33 cellular contexts compared by ENCODE assay signal in the genomic region with DNA sequence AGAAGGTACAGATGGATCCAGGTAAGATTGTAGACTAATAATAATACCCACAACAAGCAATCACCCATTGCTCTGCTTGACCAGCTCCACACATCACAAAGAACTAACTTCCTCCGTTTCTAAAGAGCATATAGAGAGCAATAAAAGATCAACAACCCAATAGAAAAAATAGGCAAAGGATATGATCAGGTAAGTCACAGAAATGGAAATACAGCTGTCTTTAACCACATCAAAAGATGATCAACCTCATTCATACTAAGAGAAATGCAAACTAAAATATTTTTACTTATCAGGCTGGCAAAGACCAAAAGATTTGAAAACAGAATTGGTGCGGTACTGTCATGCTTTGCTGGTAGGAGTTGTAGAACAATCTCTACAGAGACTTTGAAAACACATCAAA. TPM values are rescaled to one million over a fixed set of nuclear protein-coding genes. Genes with fewer than 3 reads are reported as not detected.
DNase-seq lines count a peak whose midpoint lies in the region; ATAC-seq, FAIRE-seq and TF ChIP-seq lines count a peak whose summit lies in the region.
"Had no signal": no experiment of that assay in that cellular context is flagged by ENCODE, and none has a peak within 500 bp of the region (broad histone marks: within the 10 kb centered on the region; RNA-seq: fewer than 3 reads in every experiment).

No MANE protein-coding gene starts in this region.

- H3K27ac Mint-ChIP-seq in activated T-cell treated with anti-CD3 and anti-CD28 coated beads, Interleukin-2, amount 50 U/mL, for 72 hours, result peak overlapping the region; percentile 78
- H3K27ac Mint-ChIP-seq in CD8-positive, alpha-beta memory T cell, result peak overlapping the region in 1 of 8 donors; percentile 1
- H3K27ac Mint-ChIP-seq in naive thymus-derived CD4-positive, alpha-beta T cell, result peak overlapping the region in 7 of 9 donors; percentile 2 to 83 (median 33)
- H3K27ac Mint-ChIP-seq: activated CD8-positive, alpha-beta memory T cell treated with anti-CD3 and anti-CD28 coated beads, Interleukin-2, amount 10 ng/mL, durations not matched to agents 7 days and 5 days; activated T-helper 2 cell treated with anti-CD3 and anti-CD28 coated beads, Interferon-gamma antibody, Interleukin-2, Interleukin-4, amounts not matched to agents 10 μg/mL and 5 μg/mL and 100 μg/mL, durations not matched to agents 14 hours and 24 hours and 36 hours; dendritic cell treated with granulocyte-macrophage colony-stimulating factor and Interleukin-4, amounts not matched to agents 40 ng/mL and 50 ng/mL, for 4 days; immature natural killer cell; nephron; stimulated activated effector memory CD8-positive, alpha-beta T cell treated with anti-CD3 and anti-CD28 coated beads, Interleukin-12 subunit alpha, Interleukin-12 subunit beta, amount 100 ng/mL, for 72 hours had no signal

- no peak for DNase-seq in activated T-cell treated with anti-CD3 and anti-CD28 coated beads, Interleukin-2, amount 50 U/mL, for 72 hours
- no peak for DNase-seq in activated T-cell treated with anti-CD3 and anti-CD28 coated beads, Interleukin-2, amount 50 U/mL, for 1 hour
- DNase-seq in CD8-positive, alpha-beta memory T cell, result peak in 1 of 5 donors; percentile 31
- no peak for DNase-seq in SK-N-MC (ENCODE audit: low read depth, low spot score)
- DNase-seq in naive thymus-derived CD4-positive, alpha-beta T cell, result peak in 7 of 9 donors; percentile 14 to 57 (median 48)
- no peak for DNase-seq in NCI-H1436 treated with DMSO at 0.1 percent for 48 hours (lab: John Stamatoyannopoulos, UW)
- no peak for DNase-seq in pancreas
- DNase-seq: ACHN; activated CD4-positive, alpha-beta T cell treated with anti-CD3 and anti-CD28 coated beads for 48 hours; activated CD8-positive, alpha-beta memory T cell treated with anti-CD3 and anti-CD28 coated beads, Interleukin-2, amount 10 ng/mL, durations not matched to agents 7 days and 5 days; BE2C; DMS79; erythroblast; GF-D8; hypothalamus; immature natural killer cell; KG1; left cardiac atrium; MG63; mucosa of descending colon; NCI-H1105 treated with DMSO at 0.1 percent for 48 hours; NCI-H1930; NCI-H2171 treated with DMSO at 0.1 percent for 48 hours; NCI-H510A treated with DMSO at 0.1 percent for 48 hours; substantia nigra; trophoblast cell had no signal

- H3K9me3 Mint-ChIP-seq in activated T-cell treated with anti-CD3 and anti-CD28 coated beads, Interleukin-2, amount 50 U/mL, for 72 hours, result no peaks in the 10 kb centered on the region
- H3K9me3 Mint-ChIP-seq in CD8-positive, alpha-beta memory T cell, result no peaks in the 10 kb centered on the region
- no peaks in the 10 kb centered on the region for H3K9me3 Mint-ChIP-seq in naive thymus-derived CD4-positive, alpha-beta T cell
- H3K9me3 Mint-ChIP-seq: central memory CD8-positive, alpha-beta T cell; immature natural killer cell; stimulated activated effector memory CD8-positive, alpha-beta T cell treated with anti-CD3 and anti-CD28 coated beads, Interleukin-12 subunit alpha, Interleukin-12 subunit beta, amount 100 ng/mL, for 72 hours had no signal

- no peaks in the 10 kb centered on the region for H3K27me3 ChIP-seq in CD8-positive, alpha-beta memory T cell (ENCODE audit: insufficient read depth, low read length, poor library complexity, severe bottlenecking)
- H3K27me3 ChIP-seq in naive thymus-derived CD4-positive, alpha-beta T cell (ENCODE audit: control insufficient read depth in 2 of 2, insufficient read depth in 2 of 2, low read length in 2 of 2), result no peaks in the 10 kb centered on the region
- H3K27me3 ChIP-seq in pancreas, result no peaks in the 10 kb centered on the region
- H3K27me3 ChIP-seq: BE2C, MG63 had no signal

- intact Hi-C loops in naive thymus-derived CD4-positive, alpha-beta T cell (cut with micrococcal nuclease), result loop anchor here (1.0 kb wide), 1 partner anchor 9 kb away; a partner anchor contains a TSS
- intact Hi-C loops in pancreas (cut with DNase I), result loop anchor here in 1 of 3 donors (10.0 kb wide), 1 partner anchor 99 kb away; no protein-coding TSS in a partner anchor

- CTCF ChIA-PET in CD8-positive, alpha-beta memory T cell (lab: Charles Lee), result interaction anchor here (0.7 kb wide), 1 partner anchor 1642 kb away, joined by 3 read pairs; no protein-coding TSS in a partner anchor
- CTCF ChIA-PET in naive thymus-derived CD4-positive, alpha-beta T cell (lab: Charles Lee), result no interaction called here

- H3K4me1 ChIP-seq in CD8-positive, alpha-beta memory T cell (ENCODE audit: insufficient read depth, low read length), result peaks cover 36% of the 10 kb centered on the region
- H3K4me1 ChIP-seq in naive thymus-derived CD4-positive, alpha-beta T cell (ENCODE audit: control insufficient read depth in 2 of 2, insufficient read depth in 2 of 2, low read length in 2 of 2), result peaks cover 13 to 15% of the 10 kb centered on the region in 2 donors
- H3K4me1 ChIP-seq in pancreas, result peaks cover 0 to 3% (median 0%) of the 10 kb centered on the region in 3 donors
- H3K4me1 ChIP-seq: BE2C had no signal

- H3K27ac ChIP-seq in CD8-positive, alpha-beta memory T cell (ENCODE audit: low read depth, low read length), result no peak overlapping the region
- H3K27ac ChIP-seq in SK-N-MC (peak overlapping the region; percentile 34; the same call in 1 of the 2 replicates), pancreas (no peak overlapping the region)
- H3K27ac ChIP-seq in naive thymus-derived CD4-positive, alpha-beta T cell (ENCODE audit: low read depth, low read length), result no peak overlapping the region

- no peak for ATAC-seq in activated T-cell treated with anti-CD3 and anti-CD28 coated beads, Interleukin-2, amount 50 U/mL, for 72 hours (replicated peaks in 1 of 2)
- ATAC-seq in naive thymus-derived CD4-positive, alpha-beta T cell, result peak; percentile 45
- ATAC-seq in GM18511 (IDR thresholded peaks at IDR 0.05; ENCODE audit: unreplicated experiment) (no peak), pancreas (no peak)
- ATAC-seq: activated CD8-positive, alpha-beta memory T cell treated with anti-CD3 and anti-CD28 coated beads, Interleukin-2, amount 10 ng/mL, durations not matched to agents 7 days and 5 days; HCT116; left cardiac atrium; mucosa of descending colon; stimulated activated effector memory CD8-positive, alpha-beta T cell treated with anti-CD3 and anti-CD28 coated beads, Interleukin-12 subunit alpha, Interleukin-12 subunit beta, amount 100 ng/mL, for 72 hours had no signal

- H3K9me3 ChIP-seq in CD8-positive, alpha-beta memory T cell (ENCODE audit: low read length), result no peaks in the 10 kb centered on the region
- H3K9me3 ChIP-seq in SK-N-MC (ENCODE audit: low read depth, low read length) (peaks cover 8% of the 10 kb centered on the region; the same call in 1 of the 2 replicates), pancreas (no peaks in the 10 kb centered on the region)
- H3K9me3 ChIP-seq in naive thymus-derived CD4-positive, alpha-beta T cell (ENCODE audit: control insufficient read depth in 2 of 3, low read length in 3 of 3), result no peaks in the 10 kb centered on the region
- H3K9me3 ChIP-seq: BE2C, mucosa of descending colon had no signal

- no peak overlapping the region for H3K9ac ChIP-seq in SK-N-MC (ENCODE audit: insufficient read length)

- no peak for TF ChIP-seq CTCF in pancreas (IDR thresholded peaks at IDR 0.05)

- peaks cover 12% of the 10 kb centered on the region for H3K36me3 ChIP-seq in CD8-positive, alpha-beta memory T cell (ENCODE audit: insufficient read depth, low read length)
- peaks cover 46% of the 10 kb centered on the region for H3K36me3 ChIP-seq in SK-N-MC (ENCODE audit: insufficient read depth, low read length)
- peaks cover 0 to 24% (median 0%) of the 10 kb centered on the region in 3 experiments for H3K36me3 ChIP-seq in naive thymus-derived CD4-positive, alpha-beta T cell (ENCODE audit: control insufficient read depth in 2 of 3, insufficient read depth in 3 of 3, low read length in 3 of 3)
- H3K36me3 ChIP-seq in pancreas, result peaks cover 0 to 12% (median 0%) of the 10 kb centered on the region in 3 donors

- no peaks in the 10 kb centered on the region for H3K27me3 Mint-ChIP-seq in activated T-cell treated with anti-CD3 and anti-CD28 coated beads, Interleukin-2, amount 50 U/mL, for 72 hours (ENCODE audit: low read depth)
- no peaks in the 10 kb centered on the region for H3K27me3 Mint-ChIP-seq in CD8-positive, alpha-beta memory T cell
- H3K27me3 Mint-ChIP-seq in naive thymus-derived CD4-positive, alpha-beta T cell, result no peaks in the 10 kb centered on the region
- H3K27me3 Mint-ChIP-seq: activated CD8-positive, alpha-beta memory T cell treated with anti-CD3 and anti-CD28 coated beads, Interleukin-2, amount 10 ng/mL, durations not matched to agents 7 days and 5 days; central memory CD8-positive, alpha-beta T cell; dendritic cell treated with granulocyte-macrophage colony-stimulating factor and Interleukin-4, amounts not matched to agents 40 ng/mL and 50 ng/mL, for 4 days had no signal

- peaks cover 12 to 23% of the 10 kb centered on the region in 2 donors for H3K36me3 Mint-ChIP-seq in activated T-cell treated with anti-CD3 and anti-CD28 coated beads, Interleukin-2, amount 50 U/mL, for 72 hours (ENCODE audit: insufficient read depth in 2 of 2)
- H3K36me3 Mint-ChIP-seq in CD8-positive, alpha-beta memory T cell, result peaks cover 12 to 43% (median 25%) of the 10 kb centered on the region in 3 donors
- H3K36me3 Mint-ChIP-seq in naive thymus-derived CD4-positive, alpha-beta T cell, result peaks cover 12 to 39% (median 28%) of the 10 kb centered on the region in 5 donors

- 93 to 95% methylated on average over 2 of the region's 2 CpGs for WGBS in pancreas, 2 donors

- H3K4me3 Mint-ChIP-seq in activated T-cell treated with anti-CD3 and anti-CD28 coated beads, Interleukin-2, amount 50 U/mL, for 72 hours, result peak overlapping the region in 1 of 2 donors; percentile 41
- H3K4me3 Mint-ChIP-seq in CD8-positive, alpha-beta memory T cell, result peak overlapping the region in 4 of 7 donors; percentile 10 to 34 (median 28)
- H3K4me3 Mint-ChIP-seq in naive thymus-derived CD4-positive, alpha-beta T cell, result peak overlapping the region in 9 of 10 donors; percentile 3 to 67 (median 38)
- H3K4me3 Mint-ChIP-seq: activated CD8-positive, alpha-beta memory T cell treated with anti-CD3 and anti-CD28 coated beads, Interleukin-2, amount 10 ng/mL, durations not matched to agents 7 days and 5 days; central memory CD8-positive, alpha-beta T cell; dendritic cell treated with granulocyte-macrophage colony-stimulating factor and Interleukin-4, amounts not matched to agents 40 ng/mL and 50 ng/mL, for 4 days; immature natural killer cell; nephron; stimulated activated effector memory CD8-positive, alpha-beta T cell treated with anti-CD3 and anti-CD28 coated beads, Interleukin-12 subunit alpha, Interleukin-12 subunit beta, amount 100 ng/mL, for 72 hours had no signal

- FAIRE-seq in pancreas (lab: Jason Lieb, UNC), result no peak

- POLR2A ChIA-PET in CD8-positive, alpha-beta memory T cell (lab: Charles Lee), result interaction anchor here (0.9 kb wide), 1 partner anchor 9 kb away, joined by 5 read pairs; a partner anchor contains a TSS
- POLR2A ChIA-PET in naive thymus-derived CD4-positive, alpha-beta T cell (lab: Charles Lee), result interaction anchor here (0.6 to 1.0 kb wide), 2 partner anchors 9 to 141 kb away, joined by 4 to 14 read pairs; a partner anchor contains a TSS

- H3K4me1 Mint-ChIP-seq in activated T-cell treated with anti-CD3 and anti-CD28 coated beads, Interleukin-2, amount 50 U/mL, for 72 hours (ENCODE audit: low read depth), result peaks cover 38% of the 10 kb centered on the region
- H3K4me1 Mint-ChIP-seq in CD8-positive, alpha-beta memory T cell, result peaks cover 44 to 72% (median 67%) of the 10 kb centered on the region in 3 donors
- H3K4me1 Mint-ChIP-seq in naive thymus-derived CD4-positive, alpha-beta T cell, result peaks cover 24 to 65% (median 58%) of the 10 kb centered on the region in 7 donors

- no peak overlapping the region for H3K4me3 ChIP-seq in CD8-positive, alpha-beta memory T cell (ENCODE audit: low read length)
- no peak overlapping the region for H3K4me3 ChIP-seq in SK-N-MC
- no peak overlapping the region for H3K4me3 ChIP-seq in naive thymus-derived CD4-positive, alpha-beta T cell (ENCODE audit: low read length)
- no peak overlapping the region for H3K4me3 ChIP-seq in pancreas
- H3K4me3 ChIP-seq: MG63, mucosa of descending colon had no signal

RNA-seq across cellular contexts. Expression of a gene that starts 8.9 kb away (rescaled TPM):
- 10 to 100 TPM; 37.4 to 44.1 TPM for total RNA-seq in activated T-cell treated with anti-CD3 and anti-CD28 coated beads, Interleukin-2, amount 50 U/mL, for 72 hours
- 10 to 100 TPM; 25.3 to 26.2 TPM for total RNA-seq in CD8-positive, alpha-beta memory T cell
- polyA plus RNA-seq in CD8-positive, alpha-beta memory T cell, result 17.9 TPM
- total RNA-seq in naive thymus-derived CD4-positive, alpha-beta T cell, result 10 to 100 TPM; 31.5 to 58.9 (median 47.1) TPM
- 10 to 100 TPM; 13.2 to 24.7 TPM for polyA plus RNA-seq in naive thymus-derived CD4-positive, alpha-beta T cell
- total RNA-seq in pancreas, result 10 to 100 TPM; 12.1 to 26.3 (median 16.1) TPM
- 10 to 100 TPM in 1 of 2 donors, 1 to 10 TPM in 1; 9.6 to 21.6 TPM for polyA plus RNA-seq in pancreas

Comparison
In these comparisons a context has a peak if more than half of its experiments do, and no peak if none do; other contexts are left out.
1. DNase-seq: peak in naive thymus-derived CD4-positive, alpha-beta T cell (7 of 9); none in activated T-cell treated with anti-CD3 and anti-CD28 coated beads, Interleukin-2, amount 50 U/mL, for 72 hours (0 of 2), activated T-cell treated with anti-CD3 and anti-CD28 coated beads, Interleukin-2, amount 50 U/mL, for 1 hour (single experiment), SK-N-MC (single experiment), NCI-H1436 treated with DMSO at 0.1 percent for 48 hours (single experiment) and pancreas (0 of 6).